Comparison of ENCODE assay signal across 27 cellular contexts in the genomic region with DNA sequence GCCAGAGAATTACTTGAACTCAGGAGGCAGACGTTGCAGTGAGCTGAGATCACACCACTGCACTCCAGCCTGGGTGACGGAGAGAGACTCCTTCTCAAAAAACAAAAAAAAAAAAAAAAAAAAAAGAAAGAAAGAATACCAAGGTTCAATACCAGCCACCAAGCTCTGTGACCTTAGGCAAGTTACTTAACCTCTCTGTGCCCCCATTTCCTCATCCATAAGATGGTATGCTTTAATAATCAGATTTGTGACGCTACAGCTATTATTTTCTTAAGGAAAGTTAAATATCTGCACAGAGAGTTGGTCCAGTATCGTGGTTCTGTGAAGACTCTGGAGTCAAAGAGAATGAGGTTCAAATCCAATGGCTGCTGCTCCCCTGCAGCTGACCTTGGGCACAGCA.
"Had no signal": no experiment of that assay in that cellular context is flagged by ENCODE, and none has a peak within 500 bp of the region (broad histone marks: within the 10 kb centered on the region; RNA-seq: fewer than 3 reads in every experiment).

No MANE protein-coding gene starts in this region.

- H3K9me3 ChIP-seq: esophagus squamous epithelium, gastrocnemius medialis, heart right ventricle, left lung, lower lobe of right lung, mucosa of descending colon had no signal

- H3K27ac ChIP-seq: coronary artery, dorsolateral prefrontal cortex, epithelial cell of prostate, esophagus squamous epithelium, gastrocnemius medialis, heart right ventricle, left lung, lower lobe of right lung had no signal

- DNase-seq: dermis blood vessel endothelial cell; dorsolateral prefrontal cortex; effector CD4-positive, alpha-beta T cell; effector memory CD4-positive, alpha-beta T cell; erythroblast; esophagus squamous epithelium; foreskin fibroblast; foreskin melanocyte; gastrocnemius medialis; glutamatergic neuron; head of caudate nucleus; heart right ventricle; hippocampal formation; left cardiac atrium; left ventricle myocardium superior; lower lobe of right lung; mesenchymal stem cell; mucosa of descending colon; naive B cell had no signal

- FAIRE-seq: colon, endometrium, islet of Langerhans, keratinocyte had no signal

- ATAC-seq: esophagus mucosa, gastrocnemius medialis, heart right ventricle, left cardiac atrium, left lung, left ventricle myocardium superior, lower lobe of right lung, mucosa of descending colon had no signal

- H3K36me3 ChIP-seq: esophagus squamous epithelium, gastrocnemius medialis, left lung, lower lobe of right lung had no signal

- H3K4me3 ChIP-seq: coronary artery, dorsolateral prefrontal cortex, esophagus squamous epithelium, gastrocnemius medialis, heart right ventricle, left lung, lower lobe of right lung, mucosa of descending colon had no signal
